Comparison of ENCODE assay signal across 34 cellular contexts in genomic region chr5:45081082-45081481, GRCh38.
"Had no signal": no experiment of that assay in that cellular context is flagged by ENCODE, and none has a peak within 500 bp of the region (broad histone marks: within the 10 kb centered on the region; RNA-seq: fewer than 3 reads in every experiment).

No MANE protein-coding gene starts in this region.

- FAIRE-seq: astrocyte, bronchial epithelial cell had no signal

- H3K4me1 ChIP-seq: adrenal gland, ascending aorta, body of pancreas, breast epithelium had no signal

- H3K4me3 ChIP-seq: adrenal gland, ascending aorta, body of pancreas, breast epithelium, cardiac muscle cell had no signal

- DNase-seq: activated effector memory CD4-positive, alpha-beta T cell treated with anti-CD3 and anti-CD28 coated beads, Interleukin-2, amount 50 U/mL, for 16 hours; activated effector memory CD4-positive, alpha-beta T cell treated with Interleukin-2 at 50 U/mL for 16 hours; activated gamma-delta T cell; activated gamma-delta T cell treated with Interleukin-2 at 50 U/mL for 16 hours; activated naive CD4-positive, alpha-beta T cell; activated naive CD4-positive, alpha-beta T cell treated with anti-CD3 and anti-CD28 coated beads for 36 hours; activated naive CD4-positive, alpha-beta T cell treated with anti-CD3 and anti-CD28 coated beads, Interleukin-2, amount 10 ng/mL, durations not matched to agents 7 days and 5 days; activated naive CD4-positive, alpha-beta T cell treated with anti-CD3 and anti-CD28 coated beads, Interleukin-2, amount 50 U/mL, for 16 hours; activated naive CD4-positive, alpha-beta T cell treated with Interleukin-2 at 50 U/mL for 16 hours; activated naive CD8-positive, alpha-beta T cell treated with anti-CD3 and anti-CD28 coated beads for 36 hours; activated naive CD8-positive, alpha-beta T cell treated with anti-CD3 and anti-CD28 coated beads, Interleukin-2, amount 10 ng/mL, durations not matched to agents 7 days and 5 days; activated naive CD8-positive, alpha-beta T cell treated with anti-CD3 and anti-CD28 coated beads, Interleukin-2, amount 50 U/mL, for 24 hours; activated T-cell treated with anti-CD3 and anti-CD28 coated beads, Interleukin-2, amount 50 U/mL, for 1 hour; activated T-cell treated with anti-CD3 and anti-CD28 coated beads, Interleukin-2, amount 50 U/mL, for 24 hours; activated T-cell treated with anti-CD3 and anti-CD28 coated beads, Interleukin-2, amount 50 U/mL, for 4 hours; activated T-cell treated with anti-CD3 and anti-CD28 coated beads, Interleukin-2, amount 50 U/mL, for 48 hours; activated T-cell treated with anti-CD3 and anti-CD28 coated beads, Interleukin-2, amount 50 U/mL, for 72 hours; adrenal gland; amniotic stem cell; amygdala; anterior cingulate cortex; aorta; body of pancreas; brain microvascular endothelial cell; caudate nucleus; central memory CD4-positive, alpha-beta T cell; cerebellar nuclear complex had no signal

- ATAC-seq: activated naive CD4-positive, alpha-beta T cell treated with anti-CD3 and anti-CD28 coated beads, Interleukin-2, amount 50 U/mL, for 72 hours; activated naive CD8-positive, alpha-beta T cell treated with anti-CD3 and anti-CD28 coated beads, Interleukin-2, amount 50 U/mL, for 24 hours; activated T-cell treated with anti-CD3 and anti-CD28 coated beads, Interleukin-2, amount 50 U/mL, for 4 hours; activated T-cell treated with anti-CD3 and anti-CD28 coated beads, Interleukin-2, amount 50 U/mL, for 72 hours; activated T-helper 17 cell treated with anti-CD3 and anti-CD28 coated beads, Interleukin-2, amount 50 U/mL, for 72 hours; body of pancreas had no signal

- H3K9me3 ChIP-seq: adrenal gland, ascending aorta, body of pancreas, breast epithelium had no signal

- H3K36me3 ChIP-seq: adrenal gland, ascending aorta, brain microvascular endothelial cell, breast epithelium, cardiac muscle cell had no signal
